ENCODE assay signal across 8 cellular contexts in genomic region chr18:11908182-11909080, GRCh38. TPM values are rescaled to one million over a fixed set of nuclear protein-coding genes. Genes with fewer than 3 reads are reported as not detected.
A peak's percentile ranks its signal among the peaks of the same experiment; 100 is the strongest.
DNase-seq lines count a peak whose midpoint lies in the region; ATAC-seq, FAIRE-seq and TF ChIP-seq lines count a peak whose summit lies in the region.

MPPE1 (minus strand) TSS chr18:11908317; CDS start chr18:11897264, 11,053 bp downstream.

- H3K9me1 ChIP-seq in keratinocyte (ENCODE audit: control insufficient read depth, extremely low read depth, insufficient read depth, low read length) = no peaks in the 10 kb centered on the region

- H3K4me3 ChIP-seq in AG04450 (ENCODE audit: low read depth, low read length) (peak within 1 kb of the TSS; percentile 79), keratinocyte (ENCODE audit: control insufficient read depth in 2 of 3, extremely low read depth in 1 of 3, insufficient read depth in 2 of 3, low read depth in 1 of 3, low read length in 3 of 3) (peak within 1 kb of the TSS; percentile 79 to 96 (median 95))

- peaks cover 2% of the 10 kb centered on the region for H3K79me2 ChIP-seq in keratinocyte (ENCODE audit: control insufficient read depth, insufficient read depth, low read length)

- no peaks in the 10 kb centered on the region for H4K20me1 ChIP-seq in keratinocyte (ENCODE audit: control insufficient read depth, extremely low read depth, insufficient read depth, low read length)

- peak within 1 kb of the TSS; percentile 95 for H3K4me2 ChIP-seq in keratinocyte (ENCODE audit: control insufficient read depth, extremely low read depth, insufficient read depth, low read depth, low read length)

- ATAC-seq in GM18870 (IDR thresholded peaks at IDR 0.05; ENCODE audit: unreplicated experiment) = peak; percentile 60
- ATAC-seq in HG03108 (IDR thresholded peaks at IDR 0.05; ENCODE audit: unreplicated experiment) = peak; percentile 88

- dilution Hi-C loops in keratinocyte (cut with MboI; ENCODE audit: extremely low pct_ligation_motif_present, low sequenced_read_pairs) = no loop called here

- peak within 1 kb of the TSS; percentile 91 for H2AFZ ChIP-seq in keratinocyte (ENCODE audit: control insufficient read depth, low read length)

- H3K9me3 ChIP-seq in AG04450 (ENCODE audit: control insufficient read depth, insufficient read depth, low read length) = no peaks in the 10 kb centered on the region; the same call in 1 of the 2 replicates
- H3K9me3 ChIP-seq in keratinocyte (ENCODE audit: control insufficient read depth, low read depth, low read length) = no peaks in the 10 kb centered on the region

- peak; percentile 36 for FAIRE-seq in keratinocyte (lab: Jason Lieb, UNC)

- H3K4me1 ChIP-seq in keratinocyte (ENCODE audit: control insufficient read depth, extremely low read depth, insufficient read depth, low read length) = peaks cover 11% of the 10 kb centered on the region

- H3K27me3 ChIP-seq in AG04450 (ENCODE audit: control insufficient read depth, insufficient read depth, low read length) (no peaks in the 10 kb centered on the region), keratinocyte (ENCODE audit: control insufficient read depth, extremely low read depth, insufficient read depth, low read length) (no peaks in the 10 kb centered on the region)

- H3K27ac ChIP-seq in AG04450 (ENCODE audit: low read depth, low read length) = peak within 1 kb of the TSS; percentile 93
- peak within 1 kb of the TSS; percentile 84 for H3K27ac ChIP-seq in keratinocyte (ENCODE audit: control insufficient read depth, insufficient read depth, low read length)

- H3K36me3 ChIP-seq in keratinocyte (ENCODE audit: control insufficient read depth in 2 of 2, extremely low read depth in 1 of 2, insufficient read depth in 2 of 2, low read length in 2 of 2) = peaks cover 0 to 2% of the 10 kb centered on the region in 2 experiments

- TF ChIP-seq CTCF in AG04450 (IDR thresholded peaks at IDR 0.05; ENCODE audit: low read depth, low read length) (0 out of 2 replicates have a peak, but pooled peaks have one; percentile 7), keratinocyte (optimal IDR thresholded peaks at IDR 0.05 in 1 of 3, IDR thresholded peaks at IDR 0.05 in 1 of 3, conservative IDR thresholded peaks at IDR 0.05 in 1 of 3; ENCODE audit: extremely low read depth in 1 of 3, insufficient read depth in 2 of 3, low read length in 3 of 3) (no peak)

- peak; percentile 43 for DNase-seq in AG04450 (ENCODE audit: low read depth, low spot score)
- peak; percentile 81 for DNase-seq in NCI-H2227 treated with DMSO at 0.1 percent for 48 hours (lab: John Stamatoyannopoulos, UW)
- DNase-seq in activated CD4-positive, CD25-positive, alpha-beta regulatory T cell treated with anti-CD3 and anti-CD28 coated beads, Interleukin-2, amount 50 U/mL, for 16 hours (ENCODE audit: low read depth, low spot score) = peak; percentile 68
- peak; percentile 82 for DNase-seq in central memory CD4-positive, alpha-beta T cell
- no peak for DNase-seq in keratinocyte (ENCODE audit: low read depth, low spot score)
- DNase-seq in stimulated activated CD4-positive, alpha-beta T cell treated with anti-CD3 and anti-CD28 coated beads, Interleukin-15, amount 100 ng/mL, for 1 hour (ENCODE audit: low read depth in 1 of 2, low spot score in 1 of 2) = peak; percentile 69 to 81

- POLR2A ChIA-PET in AG04450 (lab: Yijun Ruan, JAX) = interaction anchor here (1.2 kb wide), 1 partner anchor 16 kb away, joined by 3 read pairs; no protein-coding TSS in a partner anchor

- peak within 1 kb of the TSS; percentile 93 for H3K9ac ChIP-seq in keratinocyte (ENCODE audit: control insufficient read depth, extremely low read depth, insufficient read depth, low read length)

- CTCF ChIA-PET in AG04450 (lab: Charles Lee) = interaction anchor here (1.9 kb wide), 1 partner anchor 29 kb away, joined by 7 read pairs; no protein-coding TSS in a partner anchor

RNA-seq across cellular contexts. Expression of gene MPPE1, which starts in this region (rescaled TPM):
- polyA plus RNA-seq in AG04450 (2011; rRNA removed) (21.1 and 21.9 TPM in 2 replicates), keratinocyte (14.4 to 25.0 TPM (median 21.0 TPM) in 3 replicates)
- polyA minus RNA-seq in AG04450 (2011; rRNA and poly(A)+ RNA removed) = 12.0 and 17.6 TPM in 2 replicates
- polyA plus RNA-seq in keratinocyte (2011; ENCODE audit: low read depth) = 34.4 TPM
- 11.2 and 12.1 TPM in 2 replicates for polyA plus RNA-seq in keratinocyte (2011; cell fraction: cytosol; rRNA removed)
- polyA plus RNA-seq in keratinocyte (2011; cell fraction: nucleus; rRNA removed) = 37.7 and 41.5 TPM in 2 replicates
- polyA plus RNA-seq in keratinocyte (2012; ENCODE audit: low replicate concordance) = 23.3 and 39.4 TPM in 2 replicates
- 8.7 to 15.7 TPM (median 15.1 TPM) in 3 replicates for polyA minus RNA-seq in keratinocyte
- polyA minus RNA-seq in keratinocyte (2011; cell fraction: cytosol; rRNA and poly(A)+ RNA removed) = 10.9 TPM
- polyA minus RNA-seq in keratinocyte (2011; cell fraction: nucleus; rRNA and poly(A)+ RNA removed) = 17.3 and 35.8 TPM in 2 replicates
